ENCODE assay signal across 31 cellular contexts in genomic region chr13:84776578-84776977, GRCh38.
A peak's percentile ranks its signal among the peaks of the same experiment; 100 is the strongest.
DNase-seq lines count a peak whose midpoint lies in the region; ATAC-seq, FAIRE-seq and TF ChIP-seq lines count a peak whose summit lies in the region.
"Had no signal": no experiment of that assay in that cellular context is flagged by ENCODE, and none has a peak within 500 bp of the region (broad histone marks: within the 10 kb centered on the region; RNA-seq: fewer than 3 reads in every experiment).

No MANE protein-coding gene starts in this region.

- H3K27me3 ChIP-seq in HepG2 (ENCODE audit: control insufficient read depth in 1 of 2, insufficient read depth in 2 of 2, low read length in 2 of 2): no peaks in the 10 kb centered on the region
- H3K27me3 ChIP-seq in right lobe of liver: no peaks in the 10 kb centered on the region
- no peaks in the 10 kb centered on the region for H3K27me3 ChIP-seq in small intestine (ENCODE audit: control insufficient read depth in 2 of 2, insufficient read depth in 2 of 2, low read length in 2 of 2)
- no peaks in the 10 kb centered on the region for H3K27me3 ChIP-seq in pancreas
- H3K27me3 ChIP-seq: BE2C; BLaER1; BLaER1 treated with 17β-estradiol and CSF1 and Interleukin-3, amounts not matched to agents 10 nM and 100 nM had no signal

- H3K27ac ChIP-seq in HepG2 (ENCODE audit: extremely low read length, insufficient read depth, low read length): no peak overlapping the region
- H3K27ac ChIP-seq in right lobe of liver: no peak overlapping the region
- H3K27ac ChIP-seq in small intestine (ENCODE audit: low read depth in 1 of 2, low read length in 1 of 2): no peak overlapping the region
- H3K27ac ChIP-seq in pancreas: no peak overlapping the region
- H3K27ac ChIP-seq: 22Rv1; A549; BLaER1; BLaER1 treated with 17β-estradiol and CSF1 and Interleukin-3, amounts not matched to agents 10 nM and 100 nM; C4-2B had no signal

- no peak for DNase-seq in HepG2 (ENCODE audit: low spot score)
- no peak for DNase-seq in right lobe of liver
- DNase-seq in UCSD-AML1 (lab: John Stamatoyannopoulos, UW; ENCODE audit: unreplicated experiment): peak; percentile 0
- peak; percentile 71 for DNase-seq in small intestine
- no peak for DNase-seq in H4 (ENCODE audit: low spot score)
- no peak for DNase-seq in pancreas
- DNase-seq: 8988T; ACHN; AML-193; BE2C; C1 segment of cervical spinal cord; Caco-2; Calu3; CD4-positive, alpha-beta T cell; CD4-positive, CD25-positive, alpha-beta regulatory T cell; CD8-positive, alpha-beta memory T cell; CD8-positive, alpha-beta T cell; COR-L47; DMS 273 treated with DMSO at 0.1 percent for 48 hours; DMS153; DMS53; DMS79; DMS79 treated with DMSO at 0.1 percent for 48 hours; DND-41; EL had no signal

- no TSS peak for BruUV-seq in HepG2 (replicated peaks; lab: Mats Ljungman, UMichigan)

- POLR2A ChIA-PET in HepG2 (lab: Yijun Ruan, JAX): no interaction called here

- H3K9ac ChIP-seq in HepG2 (ENCODE audit: insufficient read depth, low read depth, low read length): no peak overlapping the region
- H3K9ac ChIP-seq: BLaER1; BLaER1 treated with 17β-estradiol and CSF1 and Interleukin-3, amounts not matched to agents 10 nM and 100 nM had no signal

- no peak overlapping the region for H2AFZ ChIP-seq in HepG2 (ENCODE audit: low read length)

- H3K9me3 ChIP-seq in HepG2 (ENCODE audit: low read length): no peaks in the 10 kb centered on the region
- no peaks in the 10 kb centered on the region for H3K9me3 ChIP-seq in right lobe of liver
- no peaks in the 10 kb centered on the region for H3K9me3 ChIP-seq in small intestine (ENCODE audit: control insufficient read depth, low read depth)
- no peaks in the 10 kb centered on the region for H3K9me3 ChIP-seq in pancreas
- H3K9me3 ChIP-seq: A549; BE2C; BLaER1; BLaER1 treated with 17β-estradiol and CSF1 and Interleukin-3, amounts not matched to agents 10 nM and 100 nM; Caco-2 had no signal

- no peaks in the 10 kb centered on the region for H3K79me2 ChIP-seq in HepG2 (ENCODE audit: insufficient read depth, low read length)

- no peaks in the 10 kb centered on the region for H3K36me3 ChIP-seq in HepG2 (replicated peaks in 1 of 2; ENCODE audit: control insufficient read depth in 1 of 2, insufficient read depth in 2 of 2, low read length in 2 of 2)
- H3K36me3 ChIP-seq in right lobe of liver: no peaks in the 10 kb centered on the region
- no peaks in the 10 kb centered on the region for H3K36me3 ChIP-seq in small intestine (ENCODE audit: control insufficient read depth in 2 of 2, insufficient read depth in 2 of 2, low read length in 2 of 2)
- no peaks in the 10 kb centered on the region for H3K36me3 ChIP-seq in pancreas
- H3K36me3 ChIP-seq: BE2C; BLaER1; BLaER1 treated with 17β-estradiol and CSF1 and Interleukin-3, amounts not matched to agents 10 nM and 100 nM had no signal

- CTCF ChIA-PET in HepG2 (lab: Yijun Ruan, JAX; ENCODE audit: low intra/inter-chr PET ratio, low total read pairs): no interaction called here

- intact Hi-C loops in HepG2 (cut with micrococcal nuclease; ENCODE audit: unreplicated experiment) (no loop called here), right lobe of liver (cut with DNase I) (no loop called here), pancreas (cut with DNase I) (no loop called here)

- ATAC-seq in HepG2 (no peak), right lobe of liver (no peak), pancreas (no peak)
- ATAC-seq: A549; CD8-positive, alpha-beta T cell had no signal

- H3K4me2 ChIP-seq in HepG2 (ENCODE audit: low read depth, low read length): no peak overlapping the region
- H3K4me2 ChIP-seq: A549; BLaER1; BLaER1 treated with 17β-estradiol and CSF1 and Interleukin-3, amounts not matched to agents 10 nM and 100 nM had no signal

- H3K4me3 ChIP-seq in HepG2 (replicated peaks in 1 of 3; ENCODE audit: insufficient read depth in 1 of 3, low read depth in 2 of 3, low read length in 3 of 3) (no peak overlapping the region), right lobe of liver (no peak overlapping the region), small intestine (ENCODE audit: low read depth in 1 of 2, low read length in 2 of 2) (no peak overlapping the region), pancreas (no peak overlapping the region)
- H3K4me3 ChIP-seq: A549; BLaER1; BLaER1 treated with 17β-estradiol and CSF1 and Interleukin-3, amounts not matched to agents 10 nM and 100 nM had no signal

- no peak for TF ChIP-seq CTCF in HepG2 (CRISPR knock-in tag; IDR thresholded peaks at IDR 0.05)
- no peak for TF ChIP-seq CTCF in right lobe of liver (IDR thresholded peaks at IDR 0.05)
- TF ChIP-seq CTCF in pancreas (IDR thresholded peaks at IDR 0.05): no peak

- TF ChIP-seq EP300 in HepG2 (IDR thresholded peaks at IDR 0.05; ENCODE audit: low read depth in 2 of 2, low read length in 2 of 2) (no peak), HepG2 (CRISPR knock-in tag; IDR thresholded peaks at IDR 0.05; ENCODE audit: borderline replicate concordance) (no peak)

- no peak for TF ChIP-seq POLR2A in HepG2 (IDR thresholded peaks at IDR 0.05; ENCODE audit: insufficient read depth in 1 of 2, low read depth in 2 of 2, low read length in 2 of 2)
- no peak for TF ChIP-seq POLR2A in right lobe of liver (IDR thresholded peaks at IDR 0.05)

- WGBS in HepG2 (ENCODE audit: low lambda C conversion rate): 33% methylated on average over 2 of the region's 2 CpGs
- 70% methylated on average over 2 of the region's 2 CpGs for WGBS in right lobe of liver (ENCODE audit: insufficient coverage, low coverage, low lambda C conversion rate, missing lambda C conversion rate)
- 16 to 61% (median 37%) methylated on average over 2 of the region's 2 CpGs for WGBS in small intestine, 3 donors
- 77 to 86% methylated on average over 2 of the region's 2 CpGs for WGBS in pancreas, 2 donors

- H3K4me1 ChIP-seq in HepG2 (ENCODE audit: insufficient read depth, low read length): no peaks in the 10 kb centered on the region
- H3K4me1 ChIP-seq in right lobe of liver: no peaks in the 10 kb centered on the region
- no peaks in the 10 kb centered on the region for H3K4me1 ChIP-seq in small intestine (ENCODE audit: control insufficient read depth in 2 of 2, insufficient read depth in 1 of 2, low read depth in 1 of 2, low read length in 1 of 2)
- H3K4me1 ChIP-seq in pancreas: no peaks in the 10 kb centered on the region
- H3K4me1 ChIP-seq: A549; BE2C; BLaER1; BLaER1 treated with 17β-estradiol and CSF1 and Interleukin-3, amounts not matched to agents 10 nM and 100 nM; Caco-2 had no signal

- in situ Hi-C loops in HepG2 (cut with HindIII; ENCODE audit: extremely low pct_ligation_motif_present, low pct_unique_long_range_greater_than_20kb): no loop called here

- FAIRE-seq in HepG2 (lab: Jason Lieb, UNC): no peak
- no peak for FAIRE-seq in small intestine (lab: Jason Lieb, UNC)
- FAIRE-seq in pancreas (lab: Jason Lieb, UNC): no peak
- FAIRE-seq: A204.1, A549 had no signal

- TF ChIP-seq RAD21 in HepG2 (CRISPR knock-in tag; IDR thresholded peaks at IDR 0.05): no peak

- H4K20me1 ChIP-seq in HepG2 (ENCODE audit: insufficient read depth, low read length): no peaks in the 10 kb centered on the region
- H4K20me1 ChIP-seq: BLaER1; BLaER1 treated with 17β-estradiol and CSF1 and Interleukin-3, amounts not matched to agents 10 nM and 100 nM had no signal

TF ChIP-seq in HepG2, 621 proteins besides CTCF, POLR2A, EP300 and RAD21:
- TF ChIP-seq MNT (IDR thresholded peaks at IDR 0.05) (peak; percentile 62; the same call in 1 of the 2 replicates), ZIK1 (CRISPR knock-in tag; IDR thresholded peaks at IDR 0.05; ENCODE audit: borderline replicate concordance, low read depth) (no peak), ZNF512 (CRISPR knock-in tag; IDR thresholded peaks at IDR 0.05) (no peak)

Comparison
In these comparisons a context has a peak if more than half of its experiments do, and no peak if none do; other contexts are left out.
1. DNase-seq: peak in UCSD-AML1 (single experiment) and small intestine (single experiment); none in HepG2 (single experiment), right lobe of liver (0 of 3), H4 (single experiment) and pancreas (0 of 6).